22 cellular contexts compared by ENCODE assay signal in the genomic region with DNA sequence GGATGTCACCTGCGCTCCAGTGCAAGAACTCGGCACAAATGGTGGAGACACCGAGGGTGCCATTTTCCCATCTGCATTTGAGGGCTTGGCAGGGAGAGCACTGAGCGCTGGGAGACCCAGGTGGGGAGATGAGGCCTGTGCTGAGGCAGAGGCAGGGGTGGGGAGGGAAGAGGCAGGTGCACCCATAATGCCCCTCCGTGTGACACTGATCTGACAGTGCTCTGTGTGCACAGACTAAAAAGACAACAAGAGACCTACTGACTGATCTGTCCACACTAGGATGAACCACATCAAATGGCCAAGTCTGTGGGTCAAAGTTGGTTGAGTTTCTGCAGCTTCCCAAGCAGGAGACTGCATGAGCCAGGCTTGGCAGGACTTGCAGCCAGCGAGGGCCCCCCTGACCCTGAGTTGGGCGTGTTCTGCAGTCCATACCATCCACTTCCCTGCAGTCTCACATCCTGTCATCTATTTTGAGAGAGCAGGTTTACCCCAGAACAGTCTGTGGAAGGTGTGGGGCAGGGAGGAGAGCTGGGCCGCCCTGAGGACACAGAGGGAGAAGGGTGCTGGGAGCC. TPM values are rescaled to one million over a fixed set of nuclear protein-coding genes. Genes with fewer than 3 reads are reported as not detected.
A peak's percentile ranks its signal among the peaks of the same experiment; 100 is the strongest.
DNase-seq lines count a peak whose midpoint lies in the region; ATAC-seq and TF ChIP-seq lines count a peak whose summit lies in the region.
"Had no signal": no experiment of that assay in that cellular context is flagged by ENCODE, and none has a peak within 500 bp of the region (broad histone marks: within the 10 kb centered on the region; RNA-seq: fewer than 3 reads in every experiment).

No MANE protein-coding gene starts in this region.

- H3K23ac ChIP-seq in IMR-90 (ENCODE audit: low read depth, low read length), result peak overlapping the region; percentile 68; the same call in 1 of the 2 replicates

- H2AFZ ChIP-seq in IMR-90 (replicated peaks; ENCODE audit: low read length, poor library complexity), result no peak overlapping the region

- CTCF ChIA-PET in CD8-positive, alpha-beta memory T cell (lab: Charles Lee), result no interaction called here
- CTCF ChIA-PET in IMR-90 (lab: Yijun Ruan, JAX), result no interaction called here

- H2BK15ac ChIP-seq in IMR-90 (ENCODE audit: low read depth, low read length), result no peak overlapping the region

- peak overlapping the region; percentile 31 for H2AK9ac ChIP-seq in IMR-90 (replicated peaks; ENCODE audit: low read depth, low read length, poor library complexity)

- H3K36me3 ChIP-seq in CD8-positive, alpha-beta memory T cell (ENCODE audit: insufficient read depth, low read length), result no peaks in the 10 kb centered on the region
- H3K36me3 ChIP-seq in IMR-90 (ENCODE audit: control insufficient read depth, insufficient read depth, low read length), result peaks cover 46% of the 10 kb centered on the region
- H3K36me3 ChIP-seq in neutrophil, result peaks cover 58% of the 10 kb centered on the region
- H3K36me3 ChIP-seq in left ventricle myocardium inferior, result no peaks in the 10 kb centered on the region
- H3K36me3 ChIP-seq: thoracic aorta had no signal

- dilution Hi-C loops in IMR-90 (cut with HindIII; ENCODE audit: low sequenced_read_pairs, unreplicated experiment), result no loop called here

- peak overlapping the region in 1 of 2 experiments; percentile 6; a peak in 3 of 4 replicates for H4K8ac ChIP-seq in IMR-90 (ENCODE audit: low read depth in 2 of 2, low read length in 2 of 2)

- H4K5ac ChIP-seq in IMR-90 (ENCODE audit: low read depth, low read length), result peak overlapping the region; percentile 10; the same call in 1 of the 2 replicates

- intact Hi-C loops in IMR-90 (cut with micrococcal nuclease), result no loop called here
- intact Hi-C loops in left ventricle myocardium inferior (cut with micrococcal nuclease), result no loop called here

- no peaks in the 10 kb centered on the region for H3K27me3 Mint-ChIP-seq in CD8-positive, alpha-beta memory T cell
- no peaks in the 10 kb centered on the region for H3K27me3 Mint-ChIP-seq in chondrocyte (ENCODE audit: low read depth)

- H3K14ac ChIP-seq in IMR-90 (replicated peaks; ENCODE audit: low read depth, low read length), result peak overlapping the region; percentile 12

- H3K9ac ChIP-seq in IMR-90 (ENCODE audit: low read depth, low read length), result 0 out of 2 replicates have a peak overlapping the region, but pooled peaks have one; percentile 5

- H3K9me3 Mint-ChIP-seq in CD8-positive, alpha-beta memory T cell, result no peaks in the 10 kb centered on the region
- H3K9me3 Mint-ChIP-seq in chondrocyte (ENCODE audit: low read depth), result no peaks in the 10 kb centered on the region
- H3K9me3 Mint-ChIP-seq: T-helper 1 cell treated with Interleukin-12 subunit alpha and Interleukin-12 subunit beta and Interleukin-4 antibody, amounts not matched to agents 30 μg/mL and 1 μg/mL, for 36 hours had no signal

- H3K4me3 Mint-ChIP-seq in CD8-positive, alpha-beta memory T cell, result no peak overlapping the region
- H3K4me3 Mint-ChIP-seq in chondrocyte (ENCODE audit: unreplicated experiment), result no peak overlapping the region
- H3K4me3 Mint-ChIP-seq: T-helper 1 cell treated with Interleukin-12 subunit alpha and Interleukin-12 subunit beta and Interleukin-4 antibody, amounts not matched to agents 30 μg/mL and 1 μg/mL, for 36 hours had no signal

- 94% methylated on average over 2 of the region's 8 CpGs; no CpG with 5 or more reads in 1 of the 2 experiments for WGBS in IMR-90 (ENCODE audit: extremely low coverage in 2 of 2, insufficient read length in 1 of 2), 2 experiments

- POLR2A ChIA-PET in CD8-positive, alpha-beta memory T cell (lab: Charles Lee), result no interaction called here
- POLR2A ChIA-PET in IMR-90 (lab: Charles Lee; ENCODE audit: unreplicated experiment), result no interaction called here

- no peaks in the 10 kb centered on the region for H3K4me1 ChIP-seq in CD8-positive, alpha-beta memory T cell (ENCODE audit: insufficient read depth, low read length)
- H3K4me1 ChIP-seq in IMR-90 (ENCODE audit: control insufficient read depth, insufficient read depth, low read length) (peaks cover 56% of the 10 kb centered on the region), neutrophil (ENCODE audit: control insufficient read depth in 1 of 2, insufficient read depth in 1 of 2, low read depth in 1 of 2, low read length in 1 of 2) (peaks cover 0 to 19% of the 10 kb centered on the region in 2 experiments), left ventricle myocardium inferior (peaks cover 56% of the 10 kb centered on the region)

- H3K18ac ChIP-seq in IMR-90 (ENCODE audit: low read depth, low read length), result no peak overlapping the region

- peaks cover 0 to 8% (median 0%) of the 10 kb centered on the region in 3 donors for H3K36me3 Mint-ChIP-seq in CD8-positive, alpha-beta memory T cell
- H3K36me3 Mint-ChIP-seq in chondrocyte (ENCODE audit: low read depth), result peaks cover 10% of the 10 kb centered on the region

- no peak overlapping the region for H3K4me2 ChIP-seq in IMR-90 (ENCODE audit: low read depth, low read length)

- no peaks in the 10 kb centered on the region for H3K27me3 ChIP-seq in CD8-positive, alpha-beta memory T cell (ENCODE audit: insufficient read depth, low read length, poor library complexity, severe bottlenecking)
- H3K27me3 ChIP-seq in IMR-90 (ENCODE audit: control insufficient read depth, insufficient read depth, low read length) (no peaks in the 10 kb centered on the region), neutrophil (no peaks in the 10 kb centered on the region), left ventricle myocardium inferior (ENCODE audit: low read depth) (no peaks in the 10 kb centered on the region)
- H3K27me3 ChIP-seq: sigmoid colon had no signal

- peaks cover 51 to 98% of the 10 kb centered on the region in 2 experiments for H3K79me1 ChIP-seq in IMR-90 (ENCODE audit: low read depth in 1 of 2, low read length in 2 of 2)

- peak overlapping the region; percentile 31; the same call in 1 of the 2 replicates for H2BK20ac ChIP-seq in IMR-90 (ENCODE audit: low read depth, low read length)

- no peak overlapping the region for H3K4me3 ChIP-seq in CD8-positive, alpha-beta memory T cell (ENCODE audit: low read length)
- H3K4me3 ChIP-seq in IMR-90 (ENCODE audit: insufficient read depth, low read depth, low read length) (no peak overlapping the region), neutrophil (ENCODE audit: low read depth in 1 of 2, low read length in 1 of 2) (no peak overlapping the region), left ventricle myocardium inferior (no peak overlapping the region)
- H3K4me3 ChIP-seq: sigmoid colon, thoracic aorta had no signal

- TF ChIP-seq RAD21 in IMR-90 (IDR thresholded peaks at IDR 0.05; ENCODE audit: low read length), result no peak

- H3K4ac ChIP-seq in IMR-90 (ENCODE audit: low read depth, low read length), result peak overlapping the region; percentile 99

- TF ChIP-seq CTCF in IMR-90 (conservative IDR thresholded peaks at IDR 0.05; ENCODE audit: low read depth, low read length) (no peak), chondrocyte (IDR thresholded peaks at IDR 0.05) (no peak), neutrophil (IDR thresholded peaks at IDR 0.05) (no peak), left ventricle myocardium inferior (IDR thresholded peaks at IDR 0.05; ENCODE audit: borderline replicate concordance) (no peak)

- TF ChIP-seq POLR2A in IMR-90 (IDR thresholded peaks at IDR 0.05; ENCODE audit: low read depth, low read length), result no peak

- H2AK5ac ChIP-seq in IMR-90 (ENCODE audit: low read depth, low read length), result peak overlapping the region; percentile 68

- DNase-seq in CD8-positive, alpha-beta memory T cell, result no peak
- DNase-seq in IMR-90, result peak; percentile 34
- DNase-seq in chondrocyte (ENCODE audit: low spot score), result no peak
- DNase-seq in left ventricle myocardium inferior, result no peak
- no peak for DNase-seq in NCI-H1694 treated with DMSO at 0.1 percent for 48 hours (lab: John Stamatoyannopoulos, UW)
- no peak for DNase-seq in DMS79 treated with DMSO at 0.1 percent for 48 hours (lab: John Stamatoyannopoulos, UW)
- DNase-seq: activated effector memory CD4-positive, alpha-beta T cell treated with Interleukin-2 at 50 U/mL for 16 hours; dermis blood vessel endothelial cell; DMS79; head of caudate nucleus; KG1; NCI-H1092; NCI-H774; nucleus accumbens; RPMI8226; sigmoid colon; stimulated activated CD4-positive, alpha-beta T cell treated with anti-CD3 and anti-CD28 coated beads, Interleukin-2, amount 100 ng/mL, for 48 hours had no signal

- peak overlapping the region; percentile 42 for H2BK120ac ChIP-seq in IMR-90 (ENCODE audit: low read depth, low read length)

- in situ Hi-C loops in IMR-90 (cut with MboI; ENCODE audit: low sequenced_read_pairs), result loop anchor here (25.0 kb wide), 1 partner anchor 762 kb away; no protein-coding TSS in a partner anchor

- no peak overlapping the region for H3K27ac ChIP-seq in CD8-positive, alpha-beta memory T cell (ENCODE audit: low read depth, low read length)
- H3K27ac ChIP-seq in IMR-90 (ENCODE audit: insufficient read depth, low read length), result peak overlapping the region; percentile 6
- H3K27ac ChIP-seq in neutrophil, result peak overlapping the region; percentile 29
- H3K27ac ChIP-seq in left ventricle myocardium inferior (replicated peaks), result no peak overlapping the region
- H3K27ac ChIP-seq: HL-60, thoracic aorta had no signal

- ATAC-seq in IMR-90 (ENCODE audit: low read depth), result no peak
- ATAC-seq: esophagus mucosa had no signal

- no peak overlapping the region for H3K56ac ChIP-seq in IMR-90 (ENCODE audit: extremely low read depth, insufficient read depth, low read length)

- no TSS peak for BruUV-seq in IMR-90 (replicated peaks; lab: Mats Ljungman, UMichigan)

- H2BK5ac ChIP-seq in IMR-90 (ENCODE audit: low read depth, low read length, poor library complexity, severe bottlenecking), result peak overlapping the region; percentile 43

- peaks cover 53% of the 10 kb centered on the region for H3K9me1 ChIP-seq in IMR-90 (ENCODE audit: insufficient read depth, low read length)

- peaks cover 25% of the 10 kb centered on the region for H4K20me1 ChIP-seq in IMR-90 (ENCODE audit: insufficient read depth, low read length)

- peaks cover 12 to 20% (median 13%) of the 10 kb centered on the region in 3 donors for H3K4me1 Mint-ChIP-seq in CD8-positive, alpha-beta memory T cell
- peaks cover 63% of the 10 kb centered on the region for H3K4me1 Mint-ChIP-seq in chondrocyte (ENCODE audit: low read depth)

- no peaks in the 10 kb centered on the region for H3K9me3 ChIP-seq in CD8-positive, alpha-beta memory T cell (ENCODE audit: low read length)
- H3K9me3 ChIP-seq in IMR-90 (ENCODE audit: control insufficient read depth, insufficient read depth, low read length), result no peaks in the 10 kb centered on the region
- no peaks in the 10 kb centered on the region for H3K9me3 ChIP-seq in neutrophil
- H3K9me3 ChIP-seq in left ventricle myocardium inferior (replicated peaks), result no peaks in the 10 kb centered on the region
- H3K9me3 ChIP-seq: sigmoid colon, thoracic aorta had no signal

- H4K91ac ChIP-seq in IMR-90 (ENCODE audit: insufficient read depth, low read depth, low read length), result peak overlapping the region; percentile 97; the same call in 1 of the 2 replicates

- peak overlapping the region in 5 of 8 donors; percentile 0 to 66 (median 26) for H3K27ac Mint-ChIP-seq in CD8-positive, alpha-beta memory T cell
- H3K27ac Mint-ChIP-seq in chondrocyte (ENCODE audit: unreplicated experiment), result peak overlapping the region; percentile 89
- H3K27ac Mint-ChIP-seq: T-helper 1 cell treated with Interleukin-12 subunit alpha and Interleukin-12 subunit beta and Interleukin-4 antibody, amounts not matched to agents 30 μg/mL and 1 μg/mL, for 36 hours had no signal

RNA-seq across cellular contexts. Expression of a gene that starts 41.9 kb away (rescaled TPM):
- 10 to 100 TPM; 63.0 to 66.0 TPM for total RNA-seq in CD8-positive, alpha-beta memory T cell
- 9.5 TPM for polyA plus RNA-seq in CD8-positive, alpha-beta memory T cell
- total RNA-seq in IMR-90 (2012; rRNA removed), result 77.8 and 79.9 TPM in 2 replicates
- 110 and 112 TPM in 2 replicates for polyA plus RNA-seq in IMR-90 (2012; rRNA removed)
- 55.9 and 71.1 TPM in 2 replicates for polyA plus RNA-seq in IMR-90 (2012; cell fraction: cytosol; rRNA removed)
- polyA plus RNA-seq in IMR-90 (2012; cell fraction: nucleus; rRNA removed; ENCODE audit: low replicate concordance), result 133 and 147 TPM in 2 replicates
- 99.9 to 110 TPM (median 107 TPM) in 3 replicates for total RNA-seq in chondrocyte
- total RNA-seq in left ventricle myocardium inferior, result 8.7 TPM

Comparison
In these comparisons a context has a peak if more than half of its experiments do, and no peak if none do; other contexts are left out.
1. H3K27ac ChIP-seq: peak in IMR-90 (single experiment) and neutrophil (single experiment); none in CD8-positive, alpha-beta memory T cell (single experiment) and left ventricle myocardium inferior (single experiment).